Comparison of ENCODE assay signal across 1 cellular context in the genomic region with DNA sequence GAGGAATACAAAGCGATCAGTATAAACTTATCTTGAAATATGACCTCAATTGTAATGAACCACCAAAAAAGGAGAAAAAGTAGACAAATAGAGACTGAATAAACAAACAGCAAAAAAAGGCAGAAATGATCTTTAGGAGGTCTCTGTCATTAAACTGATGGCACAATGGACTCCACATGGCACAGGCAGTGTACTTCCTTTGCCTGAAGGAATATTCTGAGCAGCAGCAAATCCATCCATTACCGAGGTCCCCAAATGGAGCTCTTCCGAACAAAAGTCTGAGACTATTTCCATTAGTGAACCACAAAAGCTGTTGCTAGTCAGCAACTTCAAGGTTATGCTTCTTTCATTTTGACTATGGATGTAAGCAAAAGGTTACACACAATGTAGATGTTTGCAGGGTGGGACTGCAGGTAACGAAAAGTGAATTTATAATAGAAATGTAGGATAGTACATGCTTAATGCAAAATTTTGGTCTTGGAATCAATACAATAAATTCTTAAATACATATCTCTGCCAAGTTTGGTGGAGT.
TF ChIP-seq lines count a peak whose summit lies in the region.

No MANE protein-coding gene starts in this region.

TF ChIP-seq in WTC11, 78 proteins besides CTCF, POLR2A, EP300 and RAD21 (continued from another document):
- TF ChIP-seq, protein P1, sequence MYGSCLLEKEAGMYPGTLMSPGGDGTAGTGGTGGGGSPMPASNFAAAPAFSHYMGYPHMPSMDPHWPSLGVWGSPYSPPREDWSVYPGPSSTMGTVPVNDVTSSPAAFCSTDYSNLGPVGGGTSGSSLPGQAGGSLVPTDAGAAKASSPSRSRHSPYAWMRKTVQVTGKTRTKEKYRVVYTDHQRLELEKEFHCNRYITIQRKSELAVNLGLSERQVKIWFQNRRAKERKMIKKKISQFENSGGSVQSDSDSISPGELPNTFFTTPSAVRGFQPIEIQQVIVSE (CRISPR knock-in tag; IDR thresholded peaks at IDR 0.05; ENCODE audit: borderline replicate concordance): no peak
